Comparison of ENCODE assay signal across 7 cellular contexts in genomic region chr1:156601122-156601830, GRCh38. TPM values are rescaled to one million over a fixed set of nuclear protein-coding genes. Genes with fewer than 3 reads are reported as not detected.
DNase-seq lines count a peak whose midpoint lies in the region; FAIRE-seq lines count a peak whose summit lies in the region.

TSS of gene GPATCH4 (minus strand) at chr1:156601479.

- H3K79me1 ChIP-seq in mesendoderm (ENCODE audit: low read length): peaks cover 14% of the 10 kb centered on the region

- H3K4ac ChIP-seq in mesendoderm (ENCODE audit: low read depth, low read length): peak within 1 kb of the TSS; percentile 84

- FAIRE-seq in GM18507 (lab: Jason Lieb, UNC): peak; percentile 72

- peaks cover 13% of the 10 kb centered on the region for H3K79me2 ChIP-seq in mesendoderm (ENCODE audit: control insufficient read depth, insufficient read depth, low read length)

- peak within 1 kb of the TSS; percentile 55 for H3K18ac ChIP-seq in mesendoderm (ENCODE audit: low read length)

- no peak within 1 kb of the TSS for H4K8ac ChIP-seq in mesendoderm (ENCODE audit: low read depth, low read length)

- H3K9me3 ChIP-seq in endocrine pancreas (ENCODE audit: control insufficient read depth, low read length): no peaks in the 10 kb centered on the region

- no peak within 1 kb of the TSS for H2AK5ac ChIP-seq in mesendoderm (ENCODE audit: low read length)

- H3K9ac ChIP-seq in endocrine pancreas (ENCODE audit: control insufficient read depth, insufficient read depth, low read length) (peak within 1 kb of the TSS; percentile 78), mesendoderm (ENCODE audit: low read length) (peak within 1 kb of the TSS; percentile 85)

- no peaks in the 10 kb centered on the region for H3K36me3 ChIP-seq in endocrine pancreas (ENCODE audit: control insufficient read depth, insufficient read depth, low read length)
- H3K36me3 ChIP-seq in mesendoderm (ENCODE audit: control insufficient read depth, insufficient read depth, low read length): no peaks in the 10 kb centered on the region

- no peak within 1 kb of the TSS for H2BK5ac ChIP-seq in mesendoderm (ENCODE audit: low read length)

- H3K4me1 ChIP-seq in endocrine pancreas (ENCODE audit: control insufficient read depth, insufficient read depth, low read length) (no peaks in the 10 kb centered on the region), mesendoderm (ENCODE audit: control insufficient read depth, low read depth, low read length) (no peaks in the 10 kb centered on the region)

- H2BK15ac ChIP-seq in mesendoderm (replicated peaks; ENCODE audit: low read depth): no peak within 1 kb of the TSS

- peak within 1 kb of the TSS; percentile 93 for H3K56ac ChIP-seq in mesendoderm (ENCODE audit: low read length)

- H3K23ac ChIP-seq in mesendoderm (ENCODE audit: low read length): no peak within 1 kb of the TSS

- H3K27me3 ChIP-seq in endocrine pancreas (ENCODE audit: control insufficient read depth, insufficient read depth, low read length): no peaks in the 10 kb centered on the region
- H3K27me3 ChIP-seq in mesendoderm (ENCODE audit: insufficient read depth, low read length, poor library complexity): no peaks in the 10 kb centered on the region

- peak within 1 kb of the TSS; percentile 2 for H3K27ac ChIP-seq in mesendoderm (ENCODE audit: low read depth, low read length)

- peak within 1 kb of the TSS; percentile 40 for H4K5ac ChIP-seq in mesendoderm (ENCODE audit: low read length)

- peak within 1 kb of the TSS; percentile 89 for H3K4me2 ChIP-seq in mesendoderm (ENCODE audit: low read length)

- H3K4me3 ChIP-seq in endocrine pancreas (ENCODE audit: control insufficient read depth, insufficient read depth, low read length) (peak within 1 kb of the TSS; percentile 85), mesendoderm (ENCODE audit: low read length) (peak within 1 kb of the TSS; percentile 85)

- WGBS in mesendoderm (ENCODE audit: extremely low coverage, insufficient coverage, low lambda C conversion rate): no CpG with 5 or more reads among the region's 35 CpGs

- no peak for DNase-seq in GM18507 (ENCODE audit: extremely low spot score, insufficient read length, low read depth)
- peak; percentile 87 for DNase-seq in HT1080 (ENCODE audit: low read depth)
- peak; percentile 69 for DNase-seq in NOMO-1 treated with DMSO at 0.1 percent for 48 hours (lab: John Stamatoyannopoulos, UW; ENCODE audit: unreplicated experiment)
- DNase-seq in activated CD8-positive, alpha-beta memory T cell treated with anti-CD3 and anti-CD28 coated beads for 48 hours (ENCODE audit: low read depth in 2 of 3, low spot score in 2 of 3): peak; percentile 53 to 63 (median 61)
- DNase-seq in mesendoderm: peak; percentile 97
- DNase-seq in stimulated activated CD8-positive, alpha-beta memory T cell treated with anti-CD3 and anti-CD28 coated beads, Interleukin-12 subunit alpha, Interleukin-12 subunit beta, amount 100 ng/mL, for 4 hours (ENCODE audit: low read depth): peak; percentile 61

- no peak within 1 kb of the TSS for H2BK120ac ChIP-seq in mesendoderm (ENCODE audit: low read depth, low read length)

RNA-seq across cellular contexts. Expression of gene GPATCH4, which starts in this region (rescaled TPM):
- 42.5 and 52.7 TPM in 2 replicates for total RNA-seq in HT1080 (2014; rRNA removed; shearing (Covaris generic))
- polyA plus RNA-seq in HT1080 (2015; cell fraction: cytosol; rRNA removed): 30.9 and 34.9 TPM in 2 replicates
- polyA plus RNA-seq in HT1080 (2015; cell fraction: nucleus; rRNA removed): 41.5 and 53.5 TPM in 2 replicates
- polyA plus RNA-seq in mesendoderm (2013, experiment 1 of 2): 111 TPM
- 111 TPM for polyA plus RNA-seq in mesendoderm (2013, experiment 2 of 2)
